ENCODE assay signal across 37 cellular contexts in the genomic region with DNA sequence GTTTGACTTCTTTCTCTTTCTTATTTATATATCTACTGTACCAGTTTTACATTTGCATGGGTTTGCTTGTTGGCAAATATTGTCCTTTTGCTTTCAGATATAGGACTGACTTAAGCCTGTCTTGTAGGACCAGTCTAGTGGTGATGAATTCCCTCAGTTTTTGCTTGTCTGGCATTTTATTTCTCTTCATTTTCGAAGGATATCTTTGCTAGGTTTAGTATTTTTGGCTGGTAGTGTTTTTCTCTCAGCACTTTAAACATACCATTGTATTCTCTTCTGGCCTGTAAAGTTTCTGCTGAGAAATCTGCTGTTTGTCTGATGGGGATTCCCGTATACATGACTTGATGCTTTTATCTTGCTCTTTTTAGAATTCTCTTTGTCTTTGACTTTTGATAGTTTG.
"Had no signal": no experiment of that assay in that cellular context is flagged by ENCODE, and none has a peak within 500 bp of the region (broad histone marks: within the 10 kb centered on the region; RNA-seq: fewer than 3 reads in every experiment).

No MANE protein-coding gene starts in this region.

- H3K27me3 Mint-ChIP-seq: activated B cell treated with CpG ODN at 0.5 μM for 24 hours; activated CD8-positive, alpha-beta memory T cell treated with anti-CD3 and anti-CD28 coated beads, Interleukin-2, amount 10 ng/mL, durations not matched to agents 7 days and 5 days; activated naive CD4-positive, alpha-beta T cell treated with anti-CD3 and anti-CD28 coated beads, Interleukin-2, amount 50 U/mL, for 24 hours; activated naive CD8-positive, alpha-beta T cell treated with anti-CD3 and anti-CD28 coated beads for 36 hours; activated naive CD8-positive, alpha-beta T cell treated with anti-CD3 and anti-CD28 coated beads, Interleukin-2, amount 50 U/mL, for 24 hours; central memory CD8-positive, alpha-beta T cell; dendritic cell treated with granulocyte-macrophage colony-stimulating factor and Interleukin-4, amounts not matched to agents 40 ng/mL and 50 ng/mL, for 4 days; T-helper 17 cell had no signal

- H3K27ac Mint-ChIP-seq: activated B cell treated with CpG ODN at 0.5 μM for 24 hours; activated CD8-positive, alpha-beta memory T cell treated with anti-CD3 and anti-CD28 coated beads, Interleukin-2, amount 10 ng/mL, durations not matched to agents 7 days and 5 days; activated CD8-positive, alpha-beta T cell treated with anti-CD3 and anti-CD28 coated beads, Interleukin-2, amount 10 ng/mL, durations not matched to agents 7 days and 5 days; activated naive CD4-positive, alpha-beta T cell treated with anti-CD3 and anti-CD28 coated beads for 36 hours; activated naive CD4-positive, alpha-beta T cell treated with anti-CD3 and anti-CD28 coated beads, Interleukin-2, amount 50 U/mL, for 24 hours; activated naive CD8-positive, alpha-beta T cell treated with anti-CD3 and anti-CD28 coated beads for 36 hours; activated naive CD8-positive, alpha-beta T cell treated with anti-CD3 and anti-CD28 coated beads, Interleukin-2, amount 50 U/mL, for 24 hours; activated T-helper 1 cell treated with anti-CD3 and anti-CD28 coated beads, Interleukin-12 subunit alpha, Interleukin-12 subunit beta, Interleukin-2, Interleukin-4 antibody, amounts not matched to agents 30 ng/mL and 10 ng/mL and 1 ng/mL, durations not matched to agents 14 hours and 24 hours and 36 hours; activated T-helper 2 cell treated with anti-CD3 and anti-CD28 coated beads, Interferon-gamma antibody, Interleukin-2, Interleukin-4, amounts not matched to agents 10 μg/mL and 5 μg/mL and 100 μg/mL, durations not matched to agents 14 hours and 24 hours and 36 hours; dendritic cell treated with granulocyte-macrophage colony-stimulating factor and Interleukin-4, amounts not matched to agents 40 ng/mL and 50 ng/mL, for 4 days; endodermal cell; T-helper 17 cell; T-helper 2 cell treated with Interferon-gamma antibody and Interleukin-4, amounts not matched to agents 5 μg/mL and 100 μg/mL, for 36 hours had no signal

- ATAC-seq: activated CD4-positive, CD25-positive, alpha-beta regulatory T cell treated with anti-CD3 and anti-CD28 coated beads, Interleukin-2, amount 50 U/mL, for 24 hours; activated CD8-positive, alpha-beta memory T cell treated with anti-CD3 and anti-CD28 coated beads, Interleukin-2, amount 10 ng/mL, durations not matched to agents 7 days and 5 days; activated CD8-positive, alpha-beta T cell treated with anti-CD3 and anti-CD28 coated beads, Interleukin-2, amount 10 ng/mL, durations not matched to agents 7 days and 5 days; activated naive CD8-positive, alpha-beta T cell treated with anti-CD3 and anti-CD28 coated beads, Interleukin-2, amount 50 U/mL, for 24 hours; esophagus mucosa; foreskin keratinocyte; gastrocnemius medialis; heart left ventricle; T-helper 17 cell had no signal

- DNase-seq: activated B cell treated with CpG ODN at 0.5 μM for 24 hours; activated CD4-positive, alpha-beta T cell treated with anti-CD3 and anti-CD28 coated beads for 48 hours; activated CD4-positive, alpha-beta T cell treated with anti-CD3 and anti-CD28 coated beads, Interleukin-2, amount 50 U/mL, for 1 hour; activated CD4-positive, alpha-beta T cell treated with anti-CD3 and anti-CD28 coated beads, Interleukin-2, amount 50 U/mL, for 48 hours; activated CD8-positive, alpha-beta memory T cell treated with anti-CD3 and anti-CD28 coated beads, Interleukin-2, amount 10 ng/mL, durations not matched to agents 7 days and 5 days; activated CD8-positive, alpha-beta memory T cell treated with anti-CD3 and anti-CD28 coated beads, Interleukin-2, amount 50 U/mL, for 4 hours; activated CD8-positive, alpha-beta T cell treated with anti-CD3 and anti-CD28 coated beads, Interleukin-2, amount 10 ng/mL, durations not matched to agents 7 days and 5 days; activated effector memory CD4-positive, alpha-beta T cell treated with anti-CD3 and anti-CD28 coated beads, Interleukin-2, amount 50 U/mL, for 16 hours; activated naive CD4-positive, alpha-beta T cell treated with anti-CD3 and anti-CD28 coated beads for 36 hours; activated naive CD8-positive, alpha-beta T cell treated with anti-CD3 and anti-CD28 coated beads for 36 hours; activated naive CD8-positive, alpha-beta T cell treated with anti-CD3 and anti-CD28 coated beads, Interleukin-2, amount 50 U/mL, for 24 hours; activated T-cell treated with anti-CD3 and anti-CD28 coated beads, Interleukin-2, amount 50 U/mL, for 1 hour; activated T-cell treated with anti-CD3 and anti-CD28 coated beads, Interleukin-2, amount 50 U/mL, for 48 hours; adrenal gland; brain microvascular endothelial cell; dorsolateral prefrontal cortex; effector memory CD4-positive, alpha-beta T cell; endodermal cell; foreskin keratinocyte; gastrocnemius medialis; glutamatergic neuron; heart left ventricle; T-helper 1 cell; T-helper 17 cell; T1000; WERI-Rb-1 had no signal

- FAIRE-seq: bronchial epithelial cell had no signal

- H3K4me3 Mint-ChIP-seq: activated B cell treated with CpG ODN at 0.5 μM for 24 hours; activated CD8-positive, alpha-beta memory T cell treated with anti-CD3 and anti-CD28 coated beads, Interleukin-2, amount 10 ng/mL, durations not matched to agents 7 days and 5 days; activated CD8-positive, alpha-beta T cell treated with anti-CD3 and anti-CD28 coated beads, Interleukin-2, amount 10 ng/mL, durations not matched to agents 7 days and 5 days; activated naive CD4-positive, alpha-beta T cell treated with anti-CD3 and anti-CD28 coated beads for 36 hours; activated naive CD4-positive, alpha-beta T cell treated with anti-CD3 and anti-CD28 coated beads, Interleukin-2, amount 50 U/mL, for 24 hours; activated naive CD8-positive, alpha-beta T cell treated with anti-CD3 and anti-CD28 coated beads for 36 hours; activated naive CD8-positive, alpha-beta T cell treated with anti-CD3 and anti-CD28 coated beads, Interleukin-2, amount 50 U/mL, for 24 hours; activated T-helper 1 cell treated with anti-CD3 and anti-CD28 coated beads, Interleukin-12 subunit alpha, Interleukin-12 subunit beta, Interleukin-2, Interleukin-4 antibody, amounts not matched to agents 30 ng/mL and 10 ng/mL and 1 ng/mL, durations not matched to agents 14 hours and 24 hours and 36 hours; central memory CD8-positive, alpha-beta T cell; dendritic cell treated with granulocyte-macrophage colony-stimulating factor and Interleukin-4, amounts not matched to agents 40 ng/mL and 50 ng/mL, for 4 days; endodermal cell; T-helper 17 cell; T-helper 2 cell treated with Interferon-gamma antibody and Interleukin-4, amounts not matched to agents 5 μg/mL and 100 μg/mL, for 36 hours had no signal

- H3K36me3 ChIP-seq: adrenal gland, ascending aorta, brain microvascular endothelial cell, gastrocnemius medialis, heart left ventricle, WERI-Rb-1 had no signal

- H3K27ac ChIP-seq: adrenal gland, ascending aorta, brain microvascular endothelial cell, coronary artery, dorsolateral prefrontal cortex, foreskin keratinocyte, gastrocnemius medialis, heart left ventricle, WERI-Rb-1 had no signal

- H3K4me1 Mint-ChIP-seq: central memory CD8-positive, alpha-beta T cell; endodermal cell had no signal

- H3K4me3 ChIP-seq: adrenal gland, ascending aorta, coronary artery, dorsolateral prefrontal cortex, gastrocnemius medialis, heart left ventricle had no signal

- H3K27me3 ChIP-seq: adrenal gland, ascending aorta, brain microvascular endothelial cell, dorsolateral prefrontal cortex, foreskin keratinocyte, gastrocnemius medialis, heart left ventricle had no signal
